In the genomic region with DNA sequence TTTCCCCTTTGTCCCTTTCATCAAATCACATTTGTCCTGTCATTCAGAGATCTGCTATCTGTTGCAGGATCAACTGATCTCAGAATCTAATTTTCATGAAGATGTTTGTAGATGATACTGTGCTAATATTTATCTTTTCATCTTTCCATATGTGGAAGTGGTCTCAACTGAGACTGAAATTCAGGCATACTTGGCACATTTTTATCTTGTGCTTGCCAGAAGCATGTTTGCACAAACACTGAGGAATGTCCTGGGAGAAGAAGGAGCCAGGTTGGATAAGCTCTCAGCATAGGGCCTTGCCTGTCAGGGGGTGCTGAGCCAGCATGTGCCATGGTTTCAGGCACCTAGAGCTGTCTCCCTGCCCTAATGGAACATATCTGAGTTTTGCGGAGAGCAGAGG, we compare ENCODE assay signal across 15 cellular contexts. TPM values are rescaled to one million over a fixed set of nuclear protein-coding genes. Genes with fewer than 3 reads are reported as not detected.
DNase-seq lines count a peak whose midpoint lies in the region; ATAC-seq, FAIRE-seq and TF ChIP-seq lines count a peak whose summit lies in the region.
"Had no signal": no experiment of that assay in that cellular context is flagged by ENCODE, and none has a peak within 500 bp of the region (broad histone marks: within the 10 kb centered on the region; RNA-seq: fewer than 3 reads in every experiment).

No MANE protein-coding gene starts in this region.

- no peaks in the 10 kb centered on the region for H3K9me3 ChIP-seq in lower lobe of right lung
- H3K9me3 ChIP-seq: mucosa of descending colon, spleen, uterus had no signal

- DNase-seq in AG10803 (ENCODE audit: low read depth): peak; percentile 78
- DNase-seq in NCI-H226: peak; percentile 70
- peak; percentile 40 for DNase-seq in bronchial epithelial cell (ENCODE audit: low read depth)
- no peak for DNase-seq in lower lobe of right lung
- no peak for DNase-seq in stimulated activated naive CD4-positive, alpha-beta T cell treated with Interleukin-2 at 50 U/mL for 16 hours (lab: John Stamatoyannopoulos, UW)
- DNase-seq in inferior parietal cortex (ENCODE audit: extremely low spot score): no peak
- DNase-seq: caudate nucleus; mucosa of descending colon; spleen; stimulated activated naive CD4-positive, alpha-beta T cell; uterus had no signal

- no peak for TF ChIP-seq CTCF in AG10803 (conservative IDR thresholded peaks at IDR 0.05; ENCODE audit: low read length)
- TF ChIP-seq CTCF in bronchial epithelial cell (IDR thresholded peaks at IDR 0.05; ENCODE audit: insufficient read depth, low read length, severe bottlenecking): no peak
- no peak for TF ChIP-seq CTCF in lower lobe of right lung (IDR thresholded peaks at IDR 0.05)

- H3K36me3 ChIP-seq in bronchial epithelial cell (ENCODE audit: control insufficient read depth, insufficient read depth, low read length) (no peaks in the 10 kb centered on the region), lower lobe of right lung (no peaks in the 10 kb centered on the region)
- H3K36me3 ChIP-seq: spleen, uterus had no signal

- peaks cover 9% of the 10 kb centered on the region for H3K4me1 ChIP-seq in lower lobe of right lung
- H3K4me1 ChIP-seq: spleen, uterus had no signal

- H3K4me3 ChIP-seq in AG10803 (ENCODE audit: low read length): no peak overlapping the region
- no peak overlapping the region for H3K4me3 ChIP-seq in bronchial epithelial cell (ENCODE audit: low read depth, low read length)
- H3K4me3 ChIP-seq in lower lobe of right lung: no peak overlapping the region
- H3K4me3 ChIP-seq: mucosa of descending colon, spleen, uterus had no signal

- intact Hi-C loops in lower lobe of right lung (cut with DNase I): no loop called here

- no peak for FAIRE-seq in bronchial epithelial cell (lab: Jason Lieb, UNC)

- H3K27ac ChIP-seq in lower lobe of right lung: no peak overlapping the region
- H3K27ac ChIP-seq: RWPE1, spleen, uterus had no signal

- H3K27me3 ChIP-seq in bronchial epithelial cell (ENCODE audit: control insufficient read depth, insufficient read depth, low read length) (no peaks in the 10 kb centered on the region), lower lobe of right lung (ENCODE audit: low read depth) (no peaks in the 10 kb centered on the region)
- H3K27me3 ChIP-seq: spleen, uterus had no signal

- ATAC-seq in lower lobe of right lung (peak; percentile 78 to 85), HG03135 (IDR thresholded peaks at IDR 0.05; ENCODE audit: unreplicated experiment) (no peak), GM21717 (IDR thresholded peaks at IDR 0.05; ENCODE audit: unreplicated experiment) (no peak)
- ATAC-seq: mucosa of descending colon, WTC11 had no signal

RNA-seq across cellular contexts. Expression of a gene that starts 24.5 kb away (rescaled TPM):
- total RNA-seq in bronchial epithelial cell: 155 and 195 TPM in 2 replicates
- total RNA-seq in lower lobe of right lung: 70.4 TPM

Comparison
In these comparisons a context has a peak if more than half of its experiments do, and no peak if none do; other contexts are left out.
1. DNase-seq: peak in AG10803 (single experiment), NCI-H226 (single experiment) and bronchial epithelial cell (single experiment); none in lower lobe of right lung (single experiment), stimulated activated naive CD4-positive, alpha-beta T cell treated with Interleukin-2 at 50 U/mL for 16 hours (single experiment) and inferior parietal cortex (single experiment).
2. ATAC-seq: peak in lower lobe of right lung (2 of 2); none in HG03135 (single experiment) and GM21717 (single experiment).